ENCODE assay signal across 8 cellular contexts in genomic region chr17:21284319-21285163, GRCh38. TPM values are rescaled to one million over a fixed set of nuclear protein-coding genes. Genes with fewer than 3 reads are reported as not detected.
DNase-seq lines count a peak whose midpoint lies in the region; ATAC-seq, FAIRE-seq and TF ChIP-seq lines count a peak whose summit lies in the region.

Gene MAP2K3, plus strand, starts transcription at chr17:21284711. Its CDS starts 210 bp downstream, at chr17:21284921.

- POLR2A ChIA-PET in A673 (lab: Charles Lee; ENCODE audit: low non-redundant PET): no interaction called here

- H3K27ac ChIP-seq in A673 (ENCODE audit: low read depth, low read length, poor library complexity, severe bottlenecking) (peak within 1 kb of the TSS; percentile 94), VCaP (peak within 1 kb of the TSS; percentile 84), breast epithelium (peak within 1 kb of the TSS; percentile 96), iPS-20b (ENCODE audit: low read length) (no peak within 1 kb of the TSS), small intestine (ENCODE audit: low read depth in 1 of 2, low read length in 1 of 2) (peak within 1 kb of the TSS; percentile 91 to 92)

- CTCF ChIA-PET in A673 (lab: Charles Lee): no interaction called here

- BruUV-seq in A673 (replicated peaks; lab: Mats Ljungman, UMichigan): no TSS peak

- H3K9ac ChIP-seq in iPS-20b (ENCODE audit: low read depth, low read length): peak within 1 kb of the TSS; percentile 77; the same call in 1 of the 2 replicates

- TF ChIP-seq POLR2A in breast epithelium (IDR thresholded peaks at IDR 0.05): peak; percentile 18

- WGBS in small intestine, 3 donors: 0 to 1% (median 0%) methylated on average over 51 to 88 of the region's 88 CpGs

- no peaks in the 10 kb centered on the region for H3K27me3 ChIP-seq in A673 (replicated peaks; ENCODE audit: insufficient read depth, low read depth, low read length, poor library complexity)
- H3K27me3 ChIP-seq in breast epithelium: no peaks in the 10 kb centered on the region
- peaks cover 34% of the 10 kb centered on the region for H3K27me3 ChIP-seq in iPS-20b (ENCODE audit: insufficient read depth, low read length)
- H3K27me3 ChIP-seq in small intestine (ENCODE audit: control insufficient read depth in 2 of 2, insufficient read depth in 2 of 2, low read length in 2 of 2): no peaks in the 10 kb centered on the region

- intact Hi-C loops in A673 (cut with micrococcal nuclease; ENCODE audit: unreplicated experiment) (loop anchor here (2.0 to 5.0 kb wide), 2 partner anchors 173 to 242 kb away; partner anchors contain the start of gene USP22), breast epithelium (cut with DNase I; ENCODE audit: low total_unique reads) (no loop called here)

- H3K4me3 ChIP-seq in A673 (ENCODE audit: low read depth, low read length, poor library complexity, severe bottlenecking): peak within 1 kb of the TSS; percentile 88
- H3K4me3 ChIP-seq in breast epithelium: peak within 1 kb of the TSS; percentile 67 to 90 (median 86)
- peak within 1 kb of the TSS; percentile 86 for H3K4me3 ChIP-seq in iPS-20b (ENCODE audit: low read length)
- H3K4me3 ChIP-seq in small intestine (ENCODE audit: low read depth in 1 of 2, low read length in 2 of 2): peak within 1 kb of the TSS; percentile 84 to 95

- no peaks in the 10 kb centered on the region for H3K36me3 ChIP-seq in A673 (ENCODE audit: insufficient read depth, low read length, poor library complexity, severe bottlenecking)
- H3K36me3 ChIP-seq in breast epithelium: no peaks in the 10 kb centered on the region
- no peaks in the 10 kb centered on the region for H3K36me3 ChIP-seq in iPS-20b (ENCODE audit: insufficient read depth, low read depth, low read length)
- H3K36me3 ChIP-seq in small intestine (ENCODE audit: control insufficient read depth in 2 of 2, insufficient read depth in 2 of 2, low read length in 2 of 2): no peaks in the 10 kb centered on the region

- H3K4me1 ChIP-seq in A673 (ENCODE audit: insufficient read depth, low read length, poor library complexity, severe bottlenecking) (peaks cover 36% of the 10 kb centered on the region), breast epithelium (peaks cover 12 to 28% of the 10 kb centered on the region in 2 donors), iPS-20b (ENCODE audit: insufficient read depth, low read length) (peaks cover 5% of the 10 kb centered on the region; the same call in 1 of the 2 replicates), small intestine (ENCODE audit: control insufficient read depth in 2 of 2, insufficient read depth in 1 of 2, low read depth in 1 of 2, low read length in 1 of 2) (peaks cover 9 to 11% of the 10 kb centered on the region in 2 donors)

- DNase-seq in A673 (ENCODE audit: low spot score): peak; percentile 99
- peak; percentile 92 for DNase-seq in NCI-H2196 (lab: John Stamatoyannopoulos, UW; ENCODE audit: unreplicated experiment)
- DNase-seq in breast epithelium (ENCODE audit: low spot score in 2 of 2): peak; percentile 99
- peak; percentile 99 for DNase-seq in small intestine

- peak; percentile 30 for FAIRE-seq in small intestine (lab: Jason Lieb, UNC)

- H3K9me3 ChIP-seq in A673 (ENCODE audit: low read depth, low read length, poor library complexity, severe bottlenecking) (no peaks in the 10 kb centered on the region), breast epithelium (no peaks in the 10 kb centered on the region), iPS-20b (ENCODE audit: insufficient read depth, low read depth, low read length) (no peaks in the 10 kb centered on the region), small intestine (ENCODE audit: control insufficient read depth, low read depth) (no peaks in the 10 kb centered on the region)

- no peak for TF ChIP-seq CTCF in A673 (conservative IDR thresholded peaks at IDR 0.05; ENCODE audit: low read depth, low read length)
- no peak for TF ChIP-seq CTCF in VCaP (conservative IDR thresholded peaks at IDR 0.05)
- no peak for TF ChIP-seq CTCF in breast epithelium (IDR thresholded peaks at IDR 0.05)

- ATAC-seq in GM18868 (IDR thresholded peaks at IDR 0.05; ENCODE audit: unreplicated experiment): peak; percentile 78
- ATAC-seq in HG03108 (IDR thresholded peaks at IDR 0.05; ENCODE audit: unreplicated experiment): peak; percentile 64

RNA-seq across cellular contexts. Expression of gene MAP2K3, which starts in this region (rescaled TPM):
- total RNA-seq in A673 (2021): 39.0 and 44.0 TPM in 2 replicates
- total RNA-seq in breast epithelium: 10 to 100 TPM; 16.0 to 26.9 (median 22.0) TPM
- 10 to 100 TPM; 49.7 to 98.2 (median 97.8) TPM for polyA plus RNA-seq in small intestine
